In genomic region chr16:4733211-4733742, GRCh38 we compare ENCODE assay signal across 1 cellular context.
TF ChIP-seq lines count a peak whose summit lies in the region.

No MANE protein-coding gene starts in this region.

TF ChIP-seq in WTC11, 78 proteins besides CTCF, POLR2A, EP300 and RAD21 (continued from another document):
- no peak for TF ChIP-seq E2F5 (CRISPR knock-in tag; IDR thresholded peaks at IDR 0.05)
